ENCODE assay signal across 21 cellular contexts in the genomic region with DNA sequence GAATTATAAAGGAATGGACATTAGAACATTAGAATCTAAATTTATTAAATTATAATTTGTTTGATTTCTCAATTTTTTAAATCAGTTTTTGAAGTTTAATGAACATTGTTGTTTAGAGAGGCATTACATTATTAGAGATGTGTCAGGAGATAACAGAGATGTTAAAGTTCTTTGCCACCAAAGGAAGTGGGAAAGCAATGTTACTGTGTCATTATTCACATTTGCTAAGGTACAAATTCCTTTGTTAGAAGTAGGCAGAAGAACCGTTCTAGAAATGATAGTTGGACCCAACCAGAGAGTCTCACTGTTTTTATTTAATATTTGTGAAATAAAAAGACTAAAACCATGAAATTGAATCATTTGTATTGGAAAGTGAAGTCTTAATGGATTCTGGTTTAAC.
DNase-seq lines count a peak whose midpoint lies in the region; ATAC-seq, FAIRE-seq and TF ChIP-seq lines count a peak whose summit lies in the region.
"Had no signal": no experiment of that assay in that cellular context is flagged by ENCODE, and none has a peak within 500 bp of the region (broad histone marks: within the 10 kb centered on the region; RNA-seq: fewer than 3 reads in every experiment).

No MANE protein-coding gene starts in this region.

- POLR2A ChIA-PET in IMR-90 (lab: Charles Lee; ENCODE audit: unreplicated experiment), result no interaction called here
- POLR2A ChIA-PET in activated CD8-positive, alpha-beta T cell treated with anti-CD3 and anti-CD28 coated beads for 36 hours (lab: Charles Lee), result no interaction called here

- in situ Hi-C loops in IMR-90 (cut with MboI; ENCODE audit: low sequenced_read_pairs), result no loop called here

- H3K9me3 Mint-ChIP-seq in central memory CD8-positive, alpha-beta T cell, result no peaks in the 10 kb centered on the region
- no peaks in the 10 kb centered on the region for H3K9me3 Mint-ChIP-seq in activated CD8-positive, alpha-beta T cell treated with anti-CD3 and anti-CD28 coated beads for 36 hours
- H3K9me3 Mint-ChIP-seq: CD4-positive, alpha-beta memory T cell had no signal

- no peak overlapping the region for H3K9ac ChIP-seq in IMR-90 (ENCODE audit: low read depth, low read length)
- H3K9ac ChIP-seq: BLaER1 treated with 17β-estradiol and CSF1 and Interleukin-3, amounts not matched to agents 10 nM and 100 nM had no signal

- H3K4ac ChIP-seq in IMR-90 (ENCODE audit: low read depth, low read length), result peak overlapping the region; percentile 50; the same call in 1 of the 2 replicates

- no peak overlapping the region for H3K4me2 ChIP-seq in IMR-90 (ENCODE audit: low read depth, low read length)
- H3K4me2 ChIP-seq: BLaER1 treated with 17β-estradiol and CSF1 and Interleukin-3, amounts not matched to agents 10 nM and 100 nM had no signal

- 0 out of 2 replicates have a peak overlapping the region, but pooled peaks have one; percentile 63 for H3K14ac ChIP-seq in IMR-90 (replicated peaks; ENCODE audit: low read depth, low read length)

- no peak overlapping the region for H4K91ac ChIP-seq in IMR-90 (ENCODE audit: insufficient read depth, low read depth, low read length)

- H3K36me3 ChIP-seq in IMR-90 (ENCODE audit: control insufficient read depth, insufficient read depth, low read length), result peaks cover 3% of the 10 kb centered on the region
- no peaks in the 10 kb centered on the region for H3K36me3 ChIP-seq in small intestine (ENCODE audit: control insufficient read depth in 2 of 2, insufficient read depth in 2 of 2, low read length in 2 of 2)
- H3K36me3 ChIP-seq in SJCRH30, result peaks cover 50% of the 10 kb centered on the region
- H3K36me3 ChIP-seq: BLaER1 treated with 17β-estradiol and CSF1 and Interleukin-3, amounts not matched to agents 10 nM and 100 nM had no signal

- peak overlapping the region; percentile 27; the same call in 1 of the 3 replicates for H2BK15ac ChIP-seq in IMR-90 (ENCODE audit: low read depth, low read length)

- no peak for TF ChIP-seq POLR2A in IMR-90 (IDR thresholded peaks at IDR 0.05; ENCODE audit: low read depth, low read length)

- H3K9me1 ChIP-seq in IMR-90 (ENCODE audit: insufficient read depth, low read length), result peaks cover 4% of the 10 kb centered on the region; the same call in 1 of the 2 replicates

- H3K27me3 ChIP-seq in IMR-90 (ENCODE audit: control insufficient read depth, insufficient read depth, low read length), result no peaks in the 10 kb centered on the region
- no peaks in the 10 kb centered on the region for H3K27me3 ChIP-seq in small intestine (ENCODE audit: control insufficient read depth in 2 of 2, insufficient read depth in 2 of 2, low read length in 2 of 2)
- no peaks in the 10 kb centered on the region for H3K27me3 ChIP-seq in SJCRH30
- H3K27me3 ChIP-seq: BLaER1 treated with 17β-estradiol and CSF1 and Interleukin-3, amounts not matched to agents 10 nM and 100 nM had no signal

- WGBS in IMR-90 (ENCODE audit: extremely low coverage in 2 of 2, insufficient read length in 1 of 2), 2 experiments, result no CpG with 5 or more reads among the region's 1 CpG
- WGBS in small intestine, 3 donors, result 39 to 66% (median 62%) methylated on average over 1 of the region's 1 CpG

- H4K20me1 ChIP-seq in IMR-90 (ENCODE audit: insufficient read depth, low read length), result no peaks in the 10 kb centered on the region
- H4K20me1 ChIP-seq: BLaER1 treated with 17β-estradiol and CSF1 and Interleukin-3, amounts not matched to agents 10 nM and 100 nM had no signal

- TF ChIP-seq CTCF in IMR-90 (conservative IDR thresholded peaks at IDR 0.05; ENCODE audit: low read depth, low read length), result no peak
- TF ChIP-seq CTCF in activated CD8-positive, alpha-beta T cell treated with anti-CD3 and anti-CD28 coated beads for 36 hours (IDR thresholded peaks at IDR 0.05), result no peak

- H2AK5ac ChIP-seq in IMR-90 (ENCODE audit: low read depth, low read length), result 0 out of 2 replicates have a peak overlapping the region, but pooled peaks have one; percentile 47

- H2BK5ac ChIP-seq in IMR-90 (ENCODE audit: low read depth, low read length, poor library complexity, severe bottlenecking), result peak overlapping the region; percentile 76

- H3K9me3 ChIP-seq in IMR-90 (ENCODE audit: control insufficient read depth, insufficient read depth, low read length) (no peaks in the 10 kb centered on the region), small intestine (ENCODE audit: control insufficient read depth, low read depth) (no peaks in the 10 kb centered on the region), SJCRH30 (replicated peaks) (no peaks in the 10 kb centered on the region)
- H3K9me3 ChIP-seq: BLaER1 treated with 17β-estradiol and CSF1 and Interleukin-3, amounts not matched to agents 10 nM and 100 nM had no signal

- no peak overlapping the region for H3K27ac Mint-ChIP-seq in central memory CD8-positive, alpha-beta T cell (ENCODE audit: low read depth)
- no peak overlapping the region for H3K27ac Mint-ChIP-seq in activated CD8-positive, alpha-beta T cell treated with anti-CD3 and anti-CD28 coated beads for 36 hours

- peak overlapping the region; percentile 42; the same call in 1 of the 2 replicates for H2BK20ac ChIP-seq in IMR-90 (ENCODE audit: low read depth, low read length)

- TF ChIP-seq RAD21 in IMR-90 (IDR thresholded peaks at IDR 0.05; ENCODE audit: low read length), result no peak

- no peak for DNase-seq in IMR-90
- no peak for DNase-seq in central memory CD8-positive, alpha-beta T cell (ENCODE audit: low spot score in 2 of 2)
- DNase-seq in small intestine, result peak; percentile 22
- no peak for DNase-seq in T1000 (lab: John Stamatoyannopoulos, UW)
- DNase-seq in SJCRH30, result no peak
- no peak for DNase-seq in activated CD8-positive, alpha-beta T cell treated with anti-CD3 and anti-CD28 coated beads for 36 hours
- no peak for DNase-seq in SKM-1 treated with dmso at 0.1 percent for 144 hours (lab: John Stamatoyannopoulos, UW; ENCODE audit: unreplicated experiment)
- DNase-seq: ACHN; CD4-positive, alpha-beta memory T cell; COR-L47; DMS153; DMS79 treated with DMSO at 0.1 percent for 48 hours; GDM1; GOT3; HCEC 1CT had no signal

- H2AFZ ChIP-seq in IMR-90 (replicated peaks; ENCODE audit: low read length, poor library complexity), result no peak overlapping the region

- peak overlapping the region; percentile 71; the same call in 1 of the 2 replicates for H3K27ac ChIP-seq in IMR-90 (ENCODE audit: insufficient read depth, low read length)
- H3K27ac ChIP-seq in small intestine (ENCODE audit: low read depth in 1 of 2, low read length in 1 of 2), result no peak overlapping the region
- H3K27ac ChIP-seq in SJCRH30, result no peak overlapping the region
- H3K27ac ChIP-seq: BLaER1 treated with 17β-estradiol and CSF1 and Interleukin-3, amounts not matched to agents 10 nM and 100 nM had no signal

- dilution Hi-C loops in IMR-90 (cut with HindIII; ENCODE audit: low sequenced_read_pairs, unreplicated experiment), result no loop called here

- no peak for ATAC-seq in IMR-90 (ENCODE audit: low read depth)
- ATAC-seq in central memory CD8-positive, alpha-beta T cell (replicated peaks; ENCODE audit: extremely low read depth, poor library complexity, severe bottlenecking), result peak; percentile 36
- no peak for ATAC-seq in activated CD8-positive, alpha-beta T cell treated with anti-CD3 and anti-CD28 coated beads for 36 hours
- ATAC-seq: HepG2 had no signal

- H3K4me1 Mint-ChIP-seq in central memory CD8-positive, alpha-beta T cell, result peaks cover 43% of the 10 kb centered on the region
- peaks cover 25% of the 10 kb centered on the region for H3K4me1 Mint-ChIP-seq in activated CD8-positive, alpha-beta T cell treated with anti-CD3 and anti-CD28 coated beads for 36 hours (ENCODE audit: low read depth)

- H2BK120ac ChIP-seq in IMR-90 (ENCODE audit: low read depth, low read length), result peak overlapping the region; percentile 66; the same call in 1 of the 2 replicates

- CTCF ChIA-PET in IMR-90 (lab: Yijun Ruan, JAX), result no interaction called here
- CTCF ChIA-PET in activated CD8-positive, alpha-beta T cell treated with anti-CD3 and anti-CD28 coated beads for 36 hours (lab: Charles Lee), result no interaction called here

- H4K8ac ChIP-seq in IMR-90 (ENCODE audit: low read depth in 2 of 2, low read length in 2 of 2), result peak overlapping the region in 1 of 2 experiments; percentile 56; a peak in 1 of 4 replicates

- H3K4me3 Mint-ChIP-seq in central memory CD8-positive, alpha-beta T cell, result no peak overlapping the region
- no peak overlapping the region for H3K4me3 Mint-ChIP-seq in activated CD8-positive, alpha-beta T cell treated with anti-CD3 and anti-CD28 coated beads for 36 hours

- peaks cover 6 to 16% of the 10 kb centered on the region in 2 experiments; a peak in 3 of 4 replicates for H3K79me1 ChIP-seq in IMR-90 (ENCODE audit: low read depth in 1 of 2, low read length in 2 of 2)

- H2AK9ac ChIP-seq in IMR-90 (replicated peaks; ENCODE audit: low read depth, low read length, poor library complexity), result no peak overlapping the region

- H4K5ac ChIP-seq in IMR-90 (ENCODE audit: low read depth, low read length), result peak overlapping the region; percentile 87

- no peak overlapping the region for H3K4me3 ChIP-seq in IMR-90 (ENCODE audit: insufficient read depth, low read depth, low read length)
- no peak overlapping the region for H3K4me3 ChIP-seq in small intestine (ENCODE audit: low read depth in 1 of 2, low read length in 2 of 2)
- no peak overlapping the region for H3K4me3 ChIP-seq in SJCRH30
- H3K4me3 ChIP-seq: BLaER1 treated with 17β-estradiol and CSF1 and Interleukin-3, amounts not matched to agents 10 nM and 100 nM had no signal

- no peaks in the 10 kb centered on the region for H3K27me3 Mint-ChIP-seq in central memory CD8-positive, alpha-beta T cell
- H3K27me3 Mint-ChIP-seq in activated CD8-positive, alpha-beta T cell treated with anti-CD3 and anti-CD28 coated beads for 36 hours, result no peaks in the 10 kb centered on the region
- H3K27me3 Mint-ChIP-seq: CD4-positive, alpha-beta memory T cell had no signal

- no peak overlapping the region for H3K23ac ChIP-seq in IMR-90 (ENCODE audit: low read depth, low read length)

- no TSS peak for BruUV-seq in IMR-90 (replicated peaks; lab: Mats Ljungman, UMichigan)

- peaks cover 8% of the 10 kb centered on the region for H3K36me3 Mint-ChIP-seq in central memory CD8-positive, alpha-beta T cell (ENCODE audit: insufficient read depth)
- H3K36me3 Mint-ChIP-seq in activated CD8-positive, alpha-beta T cell treated with anti-CD3 and anti-CD28 coated beads for 36 hours (ENCODE audit: low read depth), result peaks cover 40% of the 10 kb centered on the region

- FAIRE-seq in A204.1 (lab: Jason Lieb, UNC), result peak; percentile 72
- FAIRE-seq in small intestine (lab: Jason Lieb, UNC), result no peak
- FAIRE-seq: D721Med, GM12892, HepG2, HTR-8/SVneo had no signal

- H3K4me1 ChIP-seq in IMR-90 (ENCODE audit: control insufficient read depth, insufficient read depth, low read length) (peaks cover 5% of the 10 kb centered on the region), small intestine (ENCODE audit: control insufficient read depth in 2 of 2, insufficient read depth in 1 of 2, low read depth in 1 of 2, low read length in 1 of 2) (no peaks in the 10 kb centered on the region), SJCRH30 (peaks cover 9% of the 10 kb centered on the region)

- intact Hi-C loops in IMR-90 (cut with micrococcal nuclease), result no loop called here
- intact Hi-C loops in activated CD8-positive, alpha-beta T cell treated with anti-CD3 and anti-CD28 coated beads for 36 hours (cut with micrococcal nuclease), result no loop called here

- peak overlapping the region; percentile 86 for H3K18ac ChIP-seq in IMR-90 (ENCODE audit: low read depth, low read length)

- H3K56ac ChIP-seq in IMR-90 (ENCODE audit: extremely low read depth, insufficient read depth, low read length), result 0 out of 2 replicates have a peak overlapping the region, but pooled peaks have one; percentile 11
